Comparison of ENCODE assay signal across 18 cellular contexts in the genomic region with DNA sequence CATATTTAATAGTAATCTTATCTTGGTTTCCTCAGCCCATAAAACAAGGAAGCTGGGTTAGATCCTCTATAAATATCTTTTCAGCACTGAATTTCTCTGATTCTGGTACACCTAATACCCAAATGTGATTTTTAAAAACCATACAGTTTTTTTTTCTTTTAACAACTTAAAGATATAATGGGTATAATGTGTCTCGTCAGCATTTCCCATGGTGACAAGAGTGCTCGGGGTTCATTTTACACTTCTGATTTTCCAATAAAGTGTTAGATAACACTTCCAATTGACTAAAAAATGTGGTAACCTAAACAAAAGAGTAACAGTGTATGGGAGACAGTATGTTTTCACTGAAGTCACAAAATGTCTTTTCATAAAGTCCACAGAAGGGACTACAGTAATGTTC.
DNase-seq lines count a peak whose midpoint lies in the region; ATAC-seq and TF ChIP-seq lines count a peak whose summit lies in the region.
"Had no signal": no experiment of that assay in that cellular context is flagged by ENCODE, and none has a peak within 500 bp of the region (broad histone marks: within the 10 kb centered on the region; RNA-seq: fewer than 3 reads in every experiment).

No MANE protein-coding gene starts in this region.

- no peak for ATAC-seq in psoas muscle
- ATAC-seq: Right ventricle myocardium inferior had no signal

- CTCF ChIA-PET in MCF 10A (lab: Yijun Ruan, JAX), result interaction anchor here (0.7 kb wide), 1 partner anchor 370 kb away, joined by 3 read pairs; no protein-coding TSS in a partner anchor

- H3K27ac ChIP-seq in breast epithelium (no peak overlapping the region), SJSA1 (peak overlapping the region; percentile 69), epithelial cell of prostate (peak overlapping the region; percentile 80), smooth muscle cell (ENCODE audit: low read depth) (peak overlapping the region; percentile 85), psoas muscle (no peak overlapping the region)
- H3K27ac ChIP-seq: Peyer's patch had no signal

- H3K27ac Mint-ChIP-seq in MCF 10A (ENCODE audit: low read depth, unreplicated experiment), result peak overlapping the region; percentile 95
- H3K27ac Mint-ChIP-seq: CD4-positive, CD25-positive, alpha-beta regulatory T cell; IgD-negative memory B cell had no signal

- no peaks in the 10 kb centered on the region for H3K79me2 ChIP-seq in smooth muscle cell (ENCODE audit: low read depth)

- TF ChIP-seq CTCF in MCF 10A (IDR thresholded peaks at IDR 0.05; ENCODE audit: unreplicated experiment) (no peak), breast epithelium (IDR thresholded peaks at IDR 0.05) (no peak), smooth muscle cell (IDR thresholded peaks at IDR 0.05; ENCODE audit: borderline replicate concordance, insufficient read depth, poor library complexity, severe bottlenecking) (no peak), psoas muscle (IDR thresholded peaks at IDR 0.05) (no peak)

- TF ChIP-seq POLR2A in breast epithelium (IDR thresholded peaks at IDR 0.05), result no peak

- peaks cover 11% of the 10 kb centered on the region for H3K4me1 Mint-ChIP-seq in MCF 10A (ENCODE audit: insufficient read depth, unreplicated experiment)
- H3K4me1 Mint-ChIP-seq: CD4-positive, CD25-positive, alpha-beta regulatory T cell; IgD-negative memory B cell had no signal

- 64% methylated on average over 2 of the region's 2 CpGs for WGBS in smooth muscle cell (ENCODE audit: low lambda C conversion rate)
- 53 to 62% (median 62%) methylated on average over 2 of the region's 2 CpGs for WGBS in psoas muscle, 3 donors

- H3K4me3 Mint-ChIP-seq in MCF 10A (ENCODE audit: unreplicated experiment), result no peak overlapping the region
- H3K4me3 Mint-ChIP-seq: CD4-positive, CD25-positive, alpha-beta regulatory T cell; IgD-negative memory B cell had no signal

- BruUV-seq in MCF 10A (replicated peaks; lab: Mats Ljungman, UMichigan), result TSS peak; percentile 85

- no peaks in the 10 kb centered on the region for H4K20me1 ChIP-seq in smooth muscle cell (ENCODE audit: low read depth)

- H3K27me3 ChIP-seq in breast epithelium, result no peaks in the 10 kb centered on the region
- H3K27me3 ChIP-seq in SJSA1 (replicated peaks), result no peaks in the 10 kb centered on the region
- H3K27me3 ChIP-seq in smooth muscle cell (ENCODE audit: low read depth), result no peaks in the 10 kb centered on the region
- no peaks in the 10 kb centered on the region for H3K27me3 ChIP-seq in psoas muscle (ENCODE audit: insufficient read depth in 3 of 3, low read length in 2 of 3)
- H3K27me3 ChIP-seq: BE2C, Peyer's patch had no signal

- no peak for DNase-seq in MCF 10A (ENCODE audit: unreplicated experiment)
- no peak for DNase-seq in breast epithelium (ENCODE audit: low spot score in 2 of 2)
- no peak for DNase-seq in SJSA1 (ENCODE audit: low read depth in 1 of 2, low spot score in 2 of 2)
- no peak for DNase-seq in epithelial cell of prostate (ENCODE audit: low read depth, low spot score)
- no peak for DNase-seq in smooth muscle cell (lab: John Stamatoyannopoulos, UW; ENCODE audit: unreplicated experiment)
- DNase-seq in head of caudate nucleus, result no peak
- no peak for DNase-seq in DMS79 (lab: John Stamatoyannopoulos, UW)
- no peak for DNase-seq in psoas muscle
- DNase-seq: CD4-positive, CD25-positive, alpha-beta regulatory T cell; Karpas-422; NCI-H1417 treated with DMSO at 0.1 percent for 48 hours; NCI-H187; NCI-H446; NCI-H526 had no signal

- H3K9me3 ChIP-seq in breast epithelium (no peaks in the 10 kb centered on the region), SJSA1 (replicated peaks) (no peaks in the 10 kb centered on the region), smooth muscle cell (replicated peaks; ENCODE audit: low read depth) (no peaks in the 10 kb centered on the region), psoas muscle (no peaks in the 10 kb centered on the region)
- H3K9me3 ChIP-seq: BE2C, Peyer's patch had no signal

- peak overlapping the region; percentile 43 for H3K4me2 ChIP-seq in smooth muscle cell

- intact Hi-C loops in MCF 10A (cut with micrococcal nuclease), result loop anchor here (10.0 kb wide), 1 partner anchor 1255 kb away; no protein-coding TSS in a partner anchor
- intact Hi-C loops in breast epithelium (cut with DNase I; ENCODE audit: low total_unique reads), result no loop called here
- intact Hi-C loops in head of caudate nucleus (cut with DNase I), result no loop called here
- intact Hi-C loops in psoas muscle (cut with DNase I), result no loop called here

- H3K4me3 ChIP-seq in breast epithelium (no peak overlapping the region), SJSA1 (no peak overlapping the region), smooth muscle cell (no peak overlapping the region), psoas muscle (no peak overlapping the region)
- H3K4me3 ChIP-seq: Peyer's patch had no signal

- no peaks in the 10 kb centered on the region for H3K36me3 ChIP-seq in breast epithelium
- no peaks in the 10 kb centered on the region for H3K36me3 ChIP-seq in SJSA1
- H3K36me3 ChIP-seq in smooth muscle cell (ENCODE audit: low read depth), result no peaks in the 10 kb centered on the region
- H3K36me3 ChIP-seq in psoas muscle (ENCODE audit: insufficient read depth in 1 of 2, low read depth in 1 of 2), result no peaks in the 10 kb centered on the region
- H3K36me3 ChIP-seq: BE2C, Peyer's patch had no signal

- H3F3A ChIP-seq in smooth muscle cell (ENCODE audit: low read depth), result no peaks in the 10 kb centered on the region

- H3K9ac ChIP-seq in smooth muscle cell (ENCODE audit: low read depth), result peak overlapping the region; percentile 55

- no peaks in the 10 kb centered on the region for H3K9me3 Mint-ChIP-seq in MCF 10A (ENCODE audit: unreplicated experiment)

- no peaks in the 10 kb centered on the region for H3K36me3 Mint-ChIP-seq in MCF 10A (ENCODE audit: insufficient read depth, unreplicated experiment)
- H3K36me3 Mint-ChIP-seq: CD4-positive, CD25-positive, alpha-beta regulatory T cell; IgD-negative memory B cell had no signal

- H2AFZ ChIP-seq in smooth muscle cell (ENCODE audit: low read depth), result no peak overlapping the region

- POLR2A ChIA-PET in MCF 10A (lab: Yijun Ruan, JAX), result no interaction called here

- H3K27me3 Mint-ChIP-seq in MCF 10A (ENCODE audit: insufficient read depth, unreplicated experiment), result no peaks in the 10 kb centered on the region
- H3K27me3 Mint-ChIP-seq: CD4-positive, CD25-positive, alpha-beta regulatory T cell; IgD-negative memory B cell had no signal

- H3K4me1 ChIP-seq in breast epithelium (no peaks in the 10 kb centered on the region), SJSA1 (replicated peaks) (peaks cover 14% of the 10 kb centered on the region), smooth muscle cell (ENCODE audit: low read depth) (peaks cover 3% of the 10 kb centered on the region), psoas muscle (no peaks in the 10 kb centered on the region)
- H3K4me1 ChIP-seq: Peyer's patch had no signal

Comparison
In these comparisons a context has a peak if more than half of its experiments do, and no peak if none do; other contexts are left out.
1. H3K27ac ChIP-seq: peak in SJSA1 (single experiment), epithelial cell of prostate (single experiment) and smooth muscle cell (single experiment); none in breast epithelium (0 of 2) and psoas muscle (single experiment).